29 cellular contexts compared by ENCODE assay signal in genomic region chr1:97082160-97082848, GRCh38.
"Had no signal": no experiment of that assay in that cellular context is flagged by ENCODE, and none has a peak within 500 bp of the region (broad histone marks: within the 10 kb centered on the region; RNA-seq: fewer than 3 reads in every experiment).

No MANE protein-coding gene starts in this region.

- H3K9me3 Mint-ChIP-seq: activated B cell treated with CpG ODN at 0.5 μM for 24 hours; activated naive CD4-positive, alpha-beta T cell treated with anti-CD3 and anti-CD28 coated beads for 36 hours; activated T-cell treated with anti-CD3 and anti-CD28 coated beads, Interleukin-2, amount 50 U/mL, for 4 hours; brain; nephron progenitor cell; type B pancreatic cell had no signal

- H3K27me3 Mint-ChIP-seq: activated B cell treated with CpG ODN at 0.5 μM for 24 hours; activated CD4-positive, alpha-beta T cell treated with anti-CD3 and anti-CD28 coated beads for 36 hours; type B pancreatic cell had no signal

- ATAC-seq: activated CD4-positive, alpha-beta T cell treated with anti-CD3 and anti-CD28 coated beads for 36 hours; activated T-cell treated with anti-CD3 and anti-CD28 coated beads, Interleukin-2, amount 50 U/mL, for 4 hours; gastroesophageal sphincter; left cardiac atrium; pancreas; psoas muscle had no signal

- H3K9me3 ChIP-seq: esophagus squamous epithelium, gastroesophageal sphincter, pancreas, psoas muscle, right atrium auricular region, spleen, thoracic aorta, vagina had no signal

- DNase-seq: activated B cell treated with CpG ODN at 0.5 μM for 24 hours; activated CD4-positive, alpha-beta T cell treated with anti-CD3 and anti-CD28 coated beads for 36 hours; activated CD4-positive, alpha-beta T cell treated with anti-CD3 and anti-CD28 coated beads, Interleukin-2, amount 50 U/mL, for 4 hours; activated CD8-positive, alpha-beta memory T cell treated with anti-CD3 and anti-CD28 coated beads, Interleukin-2, amount 50 U/mL, for 48 hours; activated effector memory CD4-positive, alpha-beta T cell treated with Interleukin-2 at 50 U/mL for 16 hours; activated naive CD4-positive, alpha-beta T cell treated with anti-CD3 and anti-CD28 coated beads for 36 hours; activated T-cell treated with anti-CD3 and anti-CD28 coated beads, Interleukin-2, amount 50 U/mL, for 4 hours; anterior cingulate cortex; central memory CD4-positive, alpha-beta T cell; dermis blood vessel endothelial cell; effector memory CD4-positive, alpha-beta T cell; esophagus squamous epithelium; head of caudate nucleus; hypothalamus; left cardiac atrium; mesenchymal stem cell; nephron progenitor cell; pancreas; psoas muscle; spleen; stimulated activated CD4-positive, alpha-beta T cell treated with anti-CD3 and anti-CD28 coated beads, Interleukin-4, amount 100 ng/mL, for 1 hour; stimulated activated naive CD4-positive, alpha-beta T cell treated with Interleukin-2 at 50 U/mL for 16 hours; T1000 had no signal

- H3K27ac ChIP-seq: esophagus squamous epithelium, gastroesophageal sphincter, pancreas, psoas muscle, right atrium auricular region, spleen, thoracic aorta, vagina had no signal

- H3K4me1 Mint-ChIP-seq: activated B cell treated with CpG ODN at 0.5 μM for 24 hours; activated CD4-positive, alpha-beta T cell treated with anti-CD3 and anti-CD28 coated beads for 36 hours had no signal

- H3K4me3 Mint-ChIP-seq: activated B cell treated with CpG ODN at 0.5 μM for 24 hours; activated CD4-positive, alpha-beta T cell treated with anti-CD3 and anti-CD28 coated beads for 36 hours; activated naive CD4-positive, alpha-beta T cell treated with anti-CD3 and anti-CD28 coated beads for 36 hours; activated T-cell treated with anti-CD3 and anti-CD28 coated beads, Interleukin-2, amount 50 U/mL, for 4 hours; brain; nephron progenitor cell; type B pancreatic cell had no signal

- H3K36me3 Mint-ChIP-seq: brain, type B pancreatic cell had no signal

- H3K27me3 ChIP-seq: esophagus squamous epithelium, gastroesophageal sphincter, pancreas, right atrium auricular region, spleen, vagina had no signal

- H3K27ac Mint-ChIP-seq: activated B cell treated with CpG ODN at 0.5 μM for 24 hours; activated CD4-positive, alpha-beta T cell treated with anti-CD3 and anti-CD28 coated beads for 36 hours; activated naive CD4-positive, alpha-beta T cell treated with anti-CD3 and anti-CD28 coated beads for 36 hours; type B pancreatic cell had no signal

- H3K36me3 ChIP-seq: esophagus squamous epithelium, gastroesophageal sphincter, pancreas, right atrium auricular region, thoracic aorta, vagina had no signal

- H3K4me1 ChIP-seq: esophagus squamous epithelium, gastroesophageal sphincter, pancreas, psoas muscle, right atrium auricular region, spleen, vagina had no signal

- H3K4me3 ChIP-seq: esophagus squamous epithelium, gastroesophageal sphincter, pancreas, psoas muscle, right atrium auricular region, spleen, thoracic aorta, vagina had no signal
